ENCODE assay signal across 9 cellular contexts in genomic region chr1:12168451-12169160, GRCh38. TPM values are rescaled to one million over a fixed set of nuclear protein-coding genes. Genes with fewer than 3 reads are reported as not detected.
DNase-seq lines count a peak whose midpoint lies in the region; ATAC-seq and TF ChIP-seq lines count a peak whose summit lies in the region.
"Had no signal": no experiment of that assay in that cellular context is flagged by ENCODE, and none has a peak within 500 bp of the region (broad histone marks: within the 10 kb centered on the region; RNA-seq: fewer than 3 reads in every experiment).

No MANE protein-coding gene starts in this region.

- no peak for TF ChIP-seq POLR2A in transverse colon (IDR thresholded peaks at IDR 0.05)

- intact Hi-C loops in colonic mucosa (cut with DNase I) (no loop called here), transverse colon (cut with DNase I; ENCODE audit: low total_unique reads) (no loop called here)

- peak overlapping the region; percentile 68 to 69 for H3K9ac ChIP-seq in colonic mucosa (ENCODE audit: low read depth in 2 of 2, low read length in 2 of 2)
- no peak overlapping the region for H3K9ac ChIP-seq in muscle layer of colon (ENCODE audit: low read length)

- in situ Hi-C loops in transverse colon (cut with MboI; ENCODE audit: low pct_ligation_motif_present in 1 of 4, low pct_unique_long_range_greater_than_20kb in 1 of 4, low sequenced_read_pairs in 3 of 4), result no loop called here

- no peaks in the 10 kb centered on the region for H3K4me1 ChIP-seq in colonic mucosa
- H3K4me1 ChIP-seq in muscle layer of colon (ENCODE audit: insufficient read depth, low read length), result peaks cover 13% of the 10 kb centered on the region
- H3K4me1 ChIP-seq in transverse colon, result peaks cover 0 to 35% (median 15%) of the 10 kb centered on the region in 4 donors

- no peaks in the 10 kb centered on the region for H3K9me3 ChIP-seq in colonic mucosa
- H3K9me3 ChIP-seq in muscle layer of colon (ENCODE audit: low read length), result no peaks in the 10 kb centered on the region
- H3K9me3 ChIP-seq in transverse colon, result no peaks in the 10 kb centered on the region
- H3K9me3 ChIP-seq: SJCRH30 had no signal

- H3K36me3 Mint-ChIP-seq in activated T-cell treated with anti-CD3 and anti-CD28 coated beads, Interleukin-2, amount 50 U/mL, for 72 hours (ENCODE audit: insufficient read depth in 2 of 2), result peaks cover 18 to 22% of the 10 kb centered on the region in 2 donors

- TF ChIP-seq EP300 in transverse colon (IDR thresholded peaks at IDR 0.05; ENCODE audit: low read depth), result no peak

- H3K27ac ChIP-seq in colonic mucosa (peak overlapping the region; percentile 77), muscle layer of colon (ENCODE audit: low read depth, low read length) (peak overlapping the region; percentile 49), transverse colon (peak overlapping the region; percentile 83 to 87 (median 86))

- H3K4me3 Mint-ChIP-seq in activated T-cell treated with anti-CD3 and anti-CD28 coated beads, Interleukin-2, amount 50 U/mL, for 72 hours, result peak overlapping the region; percentile 98

- H3K27ac Mint-ChIP-seq in activated T-cell treated with anti-CD3 and anti-CD28 coated beads, Interleukin-2, amount 50 U/mL, for 72 hours, result peak overlapping the region; percentile 97

- no peaks in the 10 kb centered on the region for H3K36me3 ChIP-seq in colonic mucosa
- H3K36me3 ChIP-seq in muscle layer of colon (ENCODE audit: insufficient read depth, low read length), result no peaks in the 10 kb centered on the region
- no peaks in the 10 kb centered on the region for H3K36me3 ChIP-seq in transverse colon
- H3K36me3 ChIP-seq: SJCRH30 had no signal

- no peaks in the 10 kb centered on the region for H3K27me3 Mint-ChIP-seq in activated T-cell treated with anti-CD3 and anti-CD28 coated beads, Interleukin-2, amount 50 U/mL, for 72 hours (ENCODE audit: low read depth)

- TF ChIP-seq CTCF in colonic mucosa (IDR thresholded peaks at IDR 0.05), result no peak
- TF ChIP-seq CTCF in transverse colon (IDR thresholded peaks at IDR 0.05), result no peak

- peaks cover 4% of the 10 kb centered on the region in 2 donors for H3K9me3 Mint-ChIP-seq in activated T-cell treated with anti-CD3 and anti-CD28 coated beads, Interleukin-2, amount 50 U/mL, for 72 hours

- 67 to 77% methylated on average over 6 to 17 of the region's 17 CpGs for WGBS in transverse colon (ENCODE audit: low coverage in 1 of 2), 2 donors

- no peak for DNase-seq in activated T-cell treated with anti-CD3 and anti-CD28 coated beads, Interleukin-2, amount 50 U/mL, for 72 hours
- no peak for DNase-seq in activated T-cell treated with anti-CD3 and anti-CD28 coated beads for 4 hours
- no peak for DNase-seq in colonic mucosa
- no peak for DNase-seq in transverse colon
- DNase-seq in SHP77 (lab: John Stamatoyannopoulos, UW), result no peak
- no peak for DNase-seq in stimulated activated CD4-positive, alpha-beta T cell treated with anti-CD3 and anti-CD28 coated beads, Interleukin-1b, Interleukin-23, amount 100 ng/mL, for 48 hours
- DNase-seq: SJCRH30 had no signal

- no peak for ATAC-seq in activated T-cell treated with anti-CD3 and anti-CD28 coated beads, Interleukin-2, amount 50 U/mL, for 72 hours (replicated peaks in 1 of 2)
- no peak for ATAC-seq in HG03342 (IDR thresholded peaks at IDR 0.05; ENCODE audit: unreplicated experiment)

- H3K4me1 Mint-ChIP-seq in activated T-cell treated with anti-CD3 and anti-CD28 coated beads, Interleukin-2, amount 50 U/mL, for 72 hours (ENCODE audit: low read depth), result peaks cover 82% of the 10 kb centered on the region

- H3K27me3 ChIP-seq in colonic mucosa (no peaks in the 10 kb centered on the region), muscle layer of colon (ENCODE audit: control insufficient read depth in 1 of 2, insufficient read depth in 2 of 2, low read length in 2 of 2) (peaks cover 0 to 11% of the 10 kb centered on the region in 2 donors), transverse colon (no peaks in the 10 kb centered on the region)
- H3K27me3 ChIP-seq: SJCRH30 had no signal

- H3K4me3 ChIP-seq in colonic mucosa, result peak overlapping the region; percentile 76
- H3K4me3 ChIP-seq in muscle layer of colon (ENCODE audit: low read depth in 1 of 2, low read length in 2 of 2), result peak overlapping the region; percentile 45 to 65
- peak overlapping the region in 3 of 4 donors; percentile 49 to 89 (median 75) for H3K4me3 ChIP-seq in transverse colon

RNA-seq across cellular contexts. Expression of gene TNFRSF1B, which starts 1.8 kb away (rescaled TPM):
- total RNA-seq in activated T-cell treated with anti-CD3 and anti-CD28 coated beads, Interleukin-2, amount 50 U/mL, for 72 hours, result 100 to 1,000 TPM in 1 of 2 donors, 10 to 100 TPM in 1; 95.4 to 130 TPM
- total RNA-seq in colonic mucosa (10 to 100 TPM; 27.2 to 28.1 TPM), transverse colon (10 to 100 TPM; 11.1 to 17.3 (median 15.3) TPM)
